8 cellular contexts compared by ENCODE assay signal in genomic region chr1:18234790-18235242, GRCh38.
A peak's percentile ranks its signal among the peaks of the same experiment; 100 is the strongest.
DNase-seq lines count a peak whose midpoint lies in the region; ATAC-seq, FAIRE-seq and TF ChIP-seq lines count a peak whose summit lies in the region.

No MANE protein-coding gene starts in this region.

- H3K4me1 ChIP-seq in body of pancreas (no peaks in the 10 kb centered on the region), left lung (no peaks in the 10 kb centered on the region), ovary (ENCODE audit: insufficient read depth) (no peaks in the 10 kb centered on the region)

- no peak for TF ChIP-seq EP300 in ovary (IDR thresholded peaks at IDR 0.05)

- H3K36me3 ChIP-seq in body of pancreas (replicated peaks in 1 of 2; ENCODE audit: insufficient read depth in 1 of 2, low read depth in 2 of 2) (no peaks in the 10 kb centered on the region), left lung (no peaks in the 10 kb centered on the region), ovary (no peaks in the 10 kb centered on the region)

- intact Hi-C loops in body of pancreas (cut with DNase I): no loop called here
- intact Hi-C loops in left lung (cut with DNase I): no loop called here
- intact Hi-C loops in ovary (cut with DNase I): no loop called here

- TF ChIP-seq CTCF in body of pancreas (IDR thresholded peaks at IDR 0.05) (peak; percentile 25 to 54 (median 44)), left lung (IDR thresholded peaks at IDR 0.05) (peak; percentile 29 to 57), ovary (IDR thresholded peaks at IDR 0.05) (no peak)

- no peak for TF ChIP-seq POLR2A in body of pancreas (IDR thresholded peaks at IDR 0.05)
- no peak for TF ChIP-seq POLR2A in ovary (IDR thresholded peaks at IDR 0.05)

- no peak overlapping the region for H3K4me3 ChIP-seq in body of pancreas
- no peak overlapping the region for H3K4me3 ChIP-seq in left lung
- H3K4me3 ChIP-seq in ovary: no peak overlapping the region

- peak; percentile 54 for DNase-seq in CMK (ENCODE audit: low read depth)
- peak; percentile 54 for DNase-seq in GM19239 (ENCODE audit: insufficient read length, low spot score)
- peak; percentile 65 for DNase-seq in NCI-H446 treated with DMSO at 0.1 percent for 48 hours (lab: John Stamatoyannopoulos, UW)
- peak; percentile 26 to 42 (median 34) for DNase-seq in body of pancreas
- no peak for DNase-seq in left lung
- DNase-seq in ovary: no peak
- DNase-seq in activated gamma-delta T cell (lab: John Stamatoyannopoulos, UW): no peak

- H3K27ac ChIP-seq in body of pancreas (no peak overlapping the region), left lung (no peak overlapping the region), ovary (no peak overlapping the region)

- H3K27me3 ChIP-seq in body of pancreas: peaks cover 0 to 5% of the 10 kb centered on the region in 2 donors
- H3K27me3 ChIP-seq in left lung: peaks cover 0 to 42% of the 10 kb centered on the region in 2 donors
- H3K27me3 ChIP-seq in ovary: no peaks in the 10 kb centered on the region

- FAIRE-seq in GM19239 (lab: Jason Lieb, UNC): no peak

- ATAC-seq in body of pancreas (no peak), left lung (peak; percentile 64), HG02610 (IDR thresholded peaks at IDR 0.05; ENCODE audit: unreplicated experiment) (no peak)

- peaks cover 0 to 7% (median 0%) of the 10 kb centered on the region in 3 donors for H3K9me3 ChIP-seq in body of pancreas
- peaks cover 0 to 20% of the 10 kb centered on the region in 2 donors for H3K9me3 ChIP-seq in left lung
- no peaks in the 10 kb centered on the region for H3K9me3 ChIP-seq in ovary

- 53% methylated on average over 6 of the region's 6 CpGs for WGBS in body of pancreas, 2 donors
- 55 to 64% (median 62%) methylated on average over 6 of the region's 6 CpGs for WGBS in ovary, 3 donors

Comparison
In these comparisons a context has a peak if more than half of its experiments do, and no peak if none do; other contexts are left out.
1. DNase-seq: peak in CMK (single experiment), GM19239 (single experiment), NCI-H446 treated with DMSO at 0.1 percent for 48 hours (single experiment) and body of pancreas (4 of 4); none in left lung (0 of 2), ovary (0 of 5) and activated gamma-delta T cell (single experiment).
2. CTCF ChIP-seq: peak in body of pancreas (7 of 7) and left lung (2 of 2); none in ovary (0 of 3).